Comparison of ENCODE assay signal across 8 cellular contexts in the genomic region with DNA sequence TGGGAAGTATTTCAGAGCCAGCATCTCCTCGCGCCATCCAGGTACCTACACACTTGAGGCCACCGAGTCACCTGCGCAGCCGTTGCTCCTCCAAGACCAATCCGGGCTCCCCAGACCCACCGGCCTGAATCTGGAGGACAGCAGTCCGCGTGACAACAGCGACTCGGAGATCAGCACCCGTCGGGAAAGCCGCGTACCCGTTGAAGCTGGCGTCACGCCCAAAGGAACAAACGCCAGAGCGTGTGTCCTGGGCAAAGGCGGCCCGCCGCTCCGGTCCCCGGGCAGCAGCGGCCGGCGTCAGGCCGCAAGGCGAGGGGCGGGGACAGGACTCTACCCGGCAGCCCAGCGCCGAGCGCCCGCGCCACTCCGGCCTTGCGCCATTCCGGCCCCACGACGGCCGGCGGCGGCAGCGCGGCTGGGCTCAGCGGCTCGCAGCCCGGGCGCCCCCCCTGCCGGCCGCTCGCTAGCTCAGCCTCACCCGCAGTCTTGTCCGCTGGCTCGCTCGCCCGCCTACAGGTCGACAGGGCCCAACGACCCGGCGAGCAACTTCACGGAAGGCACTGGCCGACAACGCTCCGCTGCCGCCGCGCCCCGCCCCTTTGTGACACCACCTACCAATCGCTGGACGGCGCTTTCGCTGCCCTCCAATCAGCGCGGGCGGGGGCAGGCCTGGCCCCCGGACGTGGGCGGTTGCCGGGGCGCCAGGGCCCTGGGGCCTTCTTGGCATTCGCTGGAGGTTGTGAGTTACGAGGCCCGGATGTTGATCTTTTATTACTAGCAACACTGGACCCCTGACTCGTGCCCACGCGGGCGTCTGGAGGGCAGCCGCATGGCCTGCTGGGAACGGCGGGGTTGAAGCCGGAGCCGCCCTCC. TPM values are rescaled to one million over a fixed set of nuclear protein-coding genes. Genes with fewer than 3 reads are reported as not detected.
A peak's percentile ranks its signal among the peaks of the same experiment; 100 is the strongest.
DNase-seq lines count a peak whose midpoint lies in the region; ATAC-seq and TF ChIP-seq lines count a peak whose summit lies in the region.

ZFAND4 (minus strand) TSS at position 572 of the 873 bp plus-strand sequence. CDS start 9,047 bp downstream, outside the sequence.

- peak within 1 kb of the TSS; percentile 79 for H3K27ac Mint-ChIP-seq in activated T-helper 1 cell treated with anti-CD3 and anti-CD28 coated beads, Interleukin-12 subunit alpha, Interleukin-12 subunit beta, Interleukin-2, Interleukin-4 antibody, amounts not matched to agents 30 ng/mL and 10 ng/mL and 1 ng/mL, durations not matched to agents 14 hours and 24 hours and 36 hours
- H3K27ac Mint-ChIP-seq in natural killer cell = peak within 1 kb of the TSS; percentile 87 to 92

- intact Hi-C loops in Panc1 (cut with micrococcal nuclease; ENCODE audit: unreplicated experiment) (loop anchor here (2.0 kb wide), 1 partner anchor 206 kb away; no protein-coding TSS in a partner anchor), natural killer cell (cut with micrococcal nuclease) (loop anchor here (1.0 kb wide), 2 partner anchors 78 to 207 kb away; no protein-coding TSS in a partner anchor)
- intact Hi-C loops in activated T-helper 1 cell treated with anti-CD3 and anti-CD28 coated beads, Interleukin-12 subunit alpha, Interleukin-12 subunit beta, Interleukin-2, Interleukin-4 antibody, amounts not matched to agents 30 ng/mL and 10 ng/mL and 1 ng/mL, durations not matched to agents 14 hours and 24 hours and 36 hours (cut with micrococcal nuclease) = loop anchor here (1.0 to 5.0 kb wide), 7 partner anchors 14 to 670 kb away; partner anchors contain the start of genes ALOX5 and ZNF22

- POLR2A ChIA-PET in Panc1 (lab: Charles Lee) = interaction anchor here (0.7 kb wide), 1 partner anchor 152 kb away, joined by 4 read pairs; no protein-coding TSS in a partner anchor

- DNase-seq in DMS79 treated with DMSO at 0.1 percent for 48 hours (lab: John Stamatoyannopoulos, UW) (peak; percentile 72), KBM-7 (peak; percentile 92), Panc1 (ENCODE audit: low read depth, low spot score) (peak; percentile 78), fibroblast of mammary gland (ENCODE audit: low read depth) (peak; percentile 95), natural killer cell (peak; percentile 92)
- DNase-seq in activated T-helper 1 cell treated with anti-CD3 and anti-CD28 coated beads, Interleukin-12 subunit alpha, Interleukin-12 subunit beta, Interleukin-2, Interleukin-4 antibody, amounts not matched to agents 30 ng/mL and 10 ng/mL and 1 ng/mL, durations not matched to agents 14 hours and 24 hours and 36 hours (ENCODE audit: low spot score) = peak; percentile 94
- peak; percentile 94 for DNase-seq in stimulated activated naive CD4-positive, alpha-beta T cell treated with Interleukin-2 at 50 U/mL for 16 hours (lab: John Stamatoyannopoulos, UW)

- peaks cover 6% of the 10 kb centered on the region; the same call in 1 of the 2 replicates for H3K4me1 ChIP-seq in Panc1 (ENCODE audit: control insufficient read depth, insufficient read depth, low read length)

- H3K4me1 Mint-ChIP-seq in activated T-helper 1 cell treated with anti-CD3 and anti-CD28 coated beads, Interleukin-12 subunit alpha, Interleukin-12 subunit beta, Interleukin-2, Interleukin-4 antibody, amounts not matched to agents 30 ng/mL and 10 ng/mL and 1 ng/mL, durations not matched to agents 14 hours and 24 hours and 36 hours (ENCODE audit: low read depth) = peaks cover 30% of the 10 kb centered on the region
- peaks cover 36 to 40% of the 10 kb centered on the region in 2 donors for H3K4me1 Mint-ChIP-seq in natural killer cell

- no peaks in the 10 kb centered on the region for H3K27me3 Mint-ChIP-seq in activated T-helper 1 cell treated with anti-CD3 and anti-CD28 coated beads, Interleukin-12 subunit alpha, Interleukin-12 subunit beta, Interleukin-2, Interleukin-4 antibody, amounts not matched to agents 30 ng/mL and 10 ng/mL and 1 ng/mL, durations not matched to agents 14 hours and 24 hours and 36 hours (ENCODE audit: insufficient read depth)
- peaks cover 0 to 3% of the 10 kb centered on the region in 2 donors for H3K27me3 Mint-ChIP-seq in natural killer cell (ENCODE audit: low read depth in 2 of 2)

- H3K4me3 ChIP-seq in Panc1 (ENCODE audit: low read depth in 2 of 2, low read length in 2 of 2) = peak within 1 kb of the TSS; percentile 80 to 99
- H3K4me3 ChIP-seq in fibroblast of mammary gland (ENCODE audit: control insufficient read depth, low read depth, low read length) = peak within 1 kb of the TSS; percentile 72

- no peaks in the 10 kb centered on the region for H3K27me3 ChIP-seq in Panc1 (ENCODE audit: control insufficient read depth, insufficient read depth, low read length)

- no peaks in the 10 kb centered on the region for H3K36me3 ChIP-seq in Panc1 (ENCODE audit: control insufficient read depth, insufficient read depth, low read length)

- CTCF ChIA-PET in Panc1 (lab: Charles Lee) = interaction anchor here (0.6 to 1.2 kb wide), 3 partner anchors 208 to 437 kb away, joined by 3 to 6 read pairs (median 3); no protein-coding TSS in a partner anchor

- peak; percentile 97 for ATAC-seq in GM21619 (IDR thresholded peaks at IDR 0.05; ENCODE audit: unreplicated experiment)
- ATAC-seq in Panc1 = peak; percentile 99
- ATAC-seq in natural killer cell = peak; percentile 93 to 99 (median 96)

- H3K4me3 Mint-ChIP-seq in activated T-helper 1 cell treated with anti-CD3 and anti-CD28 coated beads, Interleukin-12 subunit alpha, Interleukin-12 subunit beta, Interleukin-2, Interleukin-4 antibody, amounts not matched to agents 30 ng/mL and 10 ng/mL and 1 ng/mL, durations not matched to agents 14 hours and 24 hours and 36 hours = peak within 1 kb of the TSS; percentile 87
- H3K4me3 Mint-ChIP-seq in natural killer cell = peak within 1 kb of the TSS; percentile 92

- peaks cover 4% of the 10 kb centered on the region for H3K9me3 Mint-ChIP-seq in activated T-helper 1 cell treated with anti-CD3 and anti-CD28 coated beads, Interleukin-12 subunit alpha, Interleukin-12 subunit beta, Interleukin-2, Interleukin-4 antibody, amounts not matched to agents 30 ng/mL and 10 ng/mL and 1 ng/mL, durations not matched to agents 14 hours and 24 hours and 36 hours
- H3K9me3 Mint-ChIP-seq in natural killer cell = peaks cover 0 to 2% of the 10 kb centered on the region in 2 donors

- BruUV-seq in Panc1 (replicated peaks; lab: Mats Ljungman, UMichigan) = no TSS peak

- peak within 1 kb of the TSS; percentile 95 for H3K27ac ChIP-seq in Panc1 (ENCODE audit: low read length)

- H3K9me3 ChIP-seq in Panc1 (ENCODE audit: control insufficient read depth, insufficient read depth, low read depth, low read length) = no peaks in the 10 kb centered on the region

- peaks cover 3% of the 10 kb centered on the region for H3K36me3 Mint-ChIP-seq in activated T-helper 1 cell treated with anti-CD3 and anti-CD28 coated beads, Interleukin-12 subunit alpha, Interleukin-12 subunit beta, Interleukin-2, Interleukin-4 antibody, amounts not matched to agents 30 ng/mL and 10 ng/mL and 1 ng/mL, durations not matched to agents 14 hours and 24 hours and 36 hours (ENCODE audit: low read depth)
- no peaks in the 10 kb centered on the region for H3K36me3 Mint-ChIP-seq in natural killer cell

- TF ChIP-seq CTCF in Panc1 (IDR thresholded peaks at IDR 0.05) (peak; percentile 96), fibroblast of mammary gland (conservative IDR thresholded peaks at IDR 0.05; ENCODE audit: control insufficient read depth, insufficient read depth, low read depth, low read length) (no peak), natural killer cell (IDR thresholded peaks at IDR 0.05) (peak; percentile 68)

- in situ Hi-C loops in KBM-7 (cut with MboI; ENCODE audit: low pct_unique_long_range_greater_than_20kb, low sequenced_read_pairs) = no loop called here
- in situ Hi-C loops in Panc1 (cut with HindIII; ENCODE audit: low pct_unique_long_range_greater_than_20kb, low sequenced_read_pairs) = no loop called here

RNA-seq across cellular contexts. Expression of gene ZFAND4, which starts in this region (rescaled TPM):
- total RNA-seq in Panc1 (2021; ENCODE audit: unreplicated experiment) (23.6 TPM), natural killer cell (10 to 100 TPM; 27.9 to 35.1 (median 32.1) TPM)
- 9.5 TPM for polyA plus RNA-seq in Panc1 (2012; ENCODE audit: insufficient read length)
- total RNA-seq in activated T-helper 1 cell treated with anti-CD3 and anti-CD28 coated beads, Interleukin-12 subunit alpha, Interleukin-12 subunit beta, Interleukin-2, Interleukin-4 antibody, amounts not matched to agents 30 ng/mL and 10 ng/mL and 1 ng/mL, durations not matched to agents 14 hours and 24 hours and 36 hours = 11.1 and 11.5 TPM in 2 replicates

Comparison
In these comparisons a context has a peak if more than half of its experiments do, and no peak if none do; other contexts are left out.
1. Peak in every context shown above with its lines: DNase-seq, ATAC-seq, H3K4me3 ChIP-seq and H3K27ac ChIP-seq.